24 cellular contexts compared by ENCODE assay signal in genomic region chr10:34092891-34093290, GRCh38.
DNase-seq lines count a peak whose midpoint lies in the region; ATAC-seq and TF ChIP-seq lines count a peak whose summit lies in the region.
"Had no signal": no experiment of that assay in that cellular context is flagged by ENCODE, and none has a peak within 500 bp of the region (broad histone marks: within the 10 kb centered on the region; RNA-seq: fewer than 3 reads in every experiment).

No MANE protein-coding gene starts in this region.

- in situ Hi-C loops in GM23248 (cut with MboI): no loop called here

- no peaks in the 10 kb centered on the region for H3K36me3 ChIP-seq in GM23248 (ENCODE audit: low read depth)

- H2AFZ ChIP-seq in GM23248: no peak overlapping the region

- no peak for TF ChIP-seq CTCF in AG10803 (conservative IDR thresholded peaks at IDR 0.05; ENCODE audit: low read length)
- TF ChIP-seq CTCF in fibroblast of the aortic adventitia (IDR thresholded peaks at IDR 0.05; ENCODE audit: insufficient read depth, low read length): no peak

- no peaks in the 10 kb centered on the region for H3K79me2 ChIP-seq in GM23248 (ENCODE audit: insufficient read depth)

- peak; percentile 71 for DNase-seq in AG10803 (ENCODE audit: low read depth)
- DNase-seq in GM23248: peak; percentile 68
- peak; percentile 40 for DNase-seq in amniotic epithelial cell (ENCODE audit: low read depth)
- peak; percentile 55 for DNase-seq in fibroblast of the aortic adventitia (ENCODE audit: low read depth)
- no peak for DNase-seq in NCI-H187 treated with DMSO at 0.1 percent for 48 hours (lab: John Stamatoyannopoulos, UW)
- no peak for DNase-seq in AG08396 (ENCODE audit: low spot score)
- no peak for DNase-seq in NCI-H1092 treated with DMSO at 0.1 percent for 48 hours (lab: John Stamatoyannopoulos, UW)
- DNase-seq: AML-193; DMS79 treated with DMSO at 0.1 percent for 48 hours; GDM1; Kasumi-1; MM.1S; NCI-H1092; NCI-H146; NCI-H2081; NCI-H748 treated with DMSO at 0.1 percent for 48 hours; NK-92 treated with Interleukin-12 subunit alpha and Interleukin-12 subunit beta, amount 100 ng/mL, for 24 hours; SIG-M5; T-cell had no signal

- peaks cover 8% of the 10 kb centered on the region; the same call in 1 of the 2 replicates for H3F3A ChIP-seq in GM23248 (ENCODE audit: insufficient read depth)

- H3K4me2 ChIP-seq in GM23248 (ENCODE audit: unreplicated experiment): no peak overlapping the region

- H3K9ac ChIP-seq in GM23248: no peak overlapping the region

- H4K20me1 ChIP-seq in GM23248 (ENCODE audit: insufficient read depth): no peaks in the 10 kb centered on the region

- WGBS in GM23248 (ENCODE audit: low coverage in 1 of 2, low lambda C conversion rate in 2 of 2, missing lambda C conversion rate in 2 of 2), 2 experiments: 100% methylated on average over 1 of the region's 1 CpG

- H3K9me2 ChIP-seq in GM23248 (ENCODE audit: insufficient read depth): no peaks in the 10 kb centered on the region

- H3K27me3 ChIP-seq in GM23248 (replicated peaks; ENCODE audit: insufficient read depth): no peaks in the 10 kb centered on the region

- ATAC-seq in HG02759 (IDR thresholded peaks at IDR 0.05; ENCODE audit: unreplicated experiment): no peak
- ATAC-seq: GM12878, SK-N-SH treated with all-trans-retinoic acid at 6 μM for 48 hours, T-cell had no signal

- H3K9me3 ChIP-seq in GM23248 (ENCODE audit: low read depth): no peaks in the 10 kb centered on the region

- H3K4me3 ChIP-seq in AG10803 (ENCODE audit: low read length): no peak overlapping the region
- H3K4me3 ChIP-seq in GM23248: no peak overlapping the region
- no peak overlapping the region for H3K4me3 ChIP-seq in fibroblast of the aortic adventitia (ENCODE audit: low read depth, low read length)
- H3K4me3 ChIP-seq: GM12878 had no signal

- peak overlapping the region; percentile 4; the same call in 1 of the 2 replicates for H3K27ac ChIP-seq in GM23248
- H3K27ac ChIP-seq: C4-2B, HL-60 had no signal

- H3K4me1 ChIP-seq in GM23248 (ENCODE audit: insufficient read depth): peaks cover 13% of the 10 kb centered on the region

Comparison
In these comparisons a context has a peak if more than half of its experiments do, and no peak if none do; other contexts are left out.
1. DNase-seq: peak in AG10803 (single experiment), GM23248 (single experiment), amniotic epithelial cell (single experiment) and fibroblast of the aortic adventitia (single experiment); none in NCI-H187 treated with DMSO at 0.1 percent for 48 hours (single experiment), AG08396 (single experiment) and NCI-H1092 treated with DMSO at 0.1 percent for 48 hours (single experiment).